Comparison of ENCODE assay signal across 18 cellular contexts in the genomic region with DNA sequence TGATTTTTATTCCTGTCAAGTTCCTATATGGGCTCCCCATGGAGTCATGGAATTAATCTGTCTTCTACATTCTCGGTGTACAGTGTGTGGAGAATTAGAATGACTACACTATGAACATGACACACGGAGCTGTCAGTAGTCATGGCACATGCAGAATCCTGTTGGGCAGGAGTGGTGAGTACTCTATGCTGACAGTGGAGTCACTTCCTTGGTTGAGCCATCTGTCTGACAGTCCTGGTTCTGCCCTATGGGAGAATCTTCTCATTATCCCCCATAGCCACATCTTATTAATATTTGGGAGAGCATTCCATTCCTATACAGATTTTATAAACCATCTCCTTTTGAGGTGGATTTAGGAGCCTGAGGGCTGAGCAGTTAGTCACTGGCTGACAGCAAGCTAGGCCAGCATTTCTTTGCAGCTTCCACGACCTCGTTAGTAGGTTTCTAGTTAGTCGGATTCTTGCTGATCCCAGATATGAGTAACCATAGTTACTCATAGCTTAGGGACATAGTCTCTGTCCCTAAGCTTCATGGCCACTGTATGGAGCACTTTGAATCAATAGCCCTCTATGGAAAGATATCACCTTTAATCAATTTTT.
A peak's percentile ranks its signal among the peaks of the same experiment; 100 is the strongest.
DNase-seq lines count a peak whose midpoint lies in the region; ATAC-seq, FAIRE-seq and TF ChIP-seq lines count a peak whose summit lies in the region.
"Had no signal": no experiment of that assay in that cellular context is flagged by ENCODE, and none has a peak within 500 bp of the region (broad histone marks: within the 10 kb centered on the region; RNA-seq: fewer than 3 reads in every experiment).

No MANE protein-coding gene starts in this region.

- FAIRE-seq in astrocyte (lab: Jason Lieb, UNC) = peak; percentile 73
- FAIRE-seq in keratinocyte (lab: Jason Lieb, UNC) = peak; percentile 98
- FAIRE-seq: A204.1 had no signal

- H3K27ac Mint-ChIP-seq in astrocyte (ENCODE audit: unreplicated experiment) = no peak overlapping the region
- H3K27ac Mint-ChIP-seq: CD14-positive monocyte, H9 had no signal

- H3K27me3 Mint-ChIP-seq in astrocyte (ENCODE audit: low read depth, unreplicated experiment) = no peaks in the 10 kb centered on the region

- H3K9ac ChIP-seq in astrocyte (ENCODE audit: low read length) (no peak overlapping the region), keratinocyte (ENCODE audit: control insufficient read depth, extremely low read depth, insufficient read depth, low read length) (no peak overlapping the region)

- H4K20me1 ChIP-seq in astrocyte (ENCODE audit: insufficient read depth, low read length) (no peaks in the 10 kb centered on the region), keratinocyte (ENCODE audit: control insufficient read depth, extremely low read depth, insufficient read depth, low read length) (no peaks in the 10 kb centered on the region)

- H3K9me3 ChIP-seq in astrocyte (ENCODE audit: insufficient read depth, low read depth, low read length) (no peaks in the 10 kb centered on the region), keratinocyte (ENCODE audit: control insufficient read depth, low read depth, low read length) (no peaks in the 10 kb centered on the region)

- H2AFZ ChIP-seq in astrocyte (ENCODE audit: low read depth, low read length) = no peak overlapping the region
- no peak overlapping the region for H2AFZ ChIP-seq in keratinocyte (ENCODE audit: control insufficient read depth, low read length)

- no peak overlapping the region for H3K27ac ChIP-seq in astrocyte (ENCODE audit: low read depth, low read length)
- no peak overlapping the region for H3K27ac ChIP-seq in keratinocyte (ENCODE audit: control insufficient read depth, insufficient read depth, low read length)
- H3K27ac ChIP-seq: HL-60 had no signal

- no peaks in the 10 kb centered on the region for H3K9me1 ChIP-seq in keratinocyte (ENCODE audit: control insufficient read depth, extremely low read depth, insufficient read depth, low read length)

- dilution Hi-C loops in keratinocyte (cut with MboI; ENCODE audit: extremely low pct_ligation_motif_present, low sequenced_read_pairs) = no loop called here

- H3K4me1 ChIP-seq in astrocyte (ENCODE audit: insufficient read depth, low read length) (no peaks in the 10 kb centered on the region), keratinocyte (ENCODE audit: control insufficient read depth, extremely low read depth, insufficient read depth, low read length) (peaks cover 23% of the 10 kb centered on the region)

- H3K9me3 Mint-ChIP-seq in astrocyte (ENCODE audit: unreplicated experiment) = no peaks in the 10 kb centered on the region

- H3K4me2 ChIP-seq in astrocyte (ENCODE audit: low read length) (no peak overlapping the region), keratinocyte (ENCODE audit: control insufficient read depth, extremely low read depth, insufficient read depth, low read depth, low read length) (peak overlapping the region; percentile 1)

- H3K4me3 ChIP-seq in astrocyte (ENCODE audit: insufficient read depth, low read depth, low read length) = no peak overlapping the region
- no peak overlapping the region for H3K4me3 ChIP-seq in keratinocyte (ENCODE audit: control insufficient read depth in 2 of 3, extremely low read depth in 1 of 3, insufficient read depth in 2 of 3, low read depth in 1 of 3, low read length in 3 of 3)

- no peaks in the 10 kb centered on the region for H3K79me2 ChIP-seq in astrocyte (ENCODE audit: insufficient read depth, low read length)
- no peaks in the 10 kb centered on the region for H3K79me2 ChIP-seq in keratinocyte (ENCODE audit: control insufficient read depth, insufficient read depth, low read length)

- no peak overlapping the region for H3K4me3 Mint-ChIP-seq in astrocyte (ENCODE audit: unreplicated experiment)
- H3K4me3 Mint-ChIP-seq: CD14-positive monocyte had no signal

- H3K27me3 ChIP-seq in astrocyte (ENCODE audit: insufficient read depth, low read length) (no peaks in the 10 kb centered on the region), keratinocyte (ENCODE audit: control insufficient read depth, extremely low read depth, insufficient read depth, low read length) (no peaks in the 10 kb centered on the region)

- TF ChIP-seq CTCF in astrocyte (IDR thresholded peaks at IDR 0.05; ENCODE audit: insufficient read depth, low read depth, low read length) = no peak
- TF ChIP-seq CTCF in keratinocyte (optimal IDR thresholded peaks at IDR 0.05 in 1 of 3, IDR thresholded peaks at IDR 0.05 in 1 of 3, conservative IDR thresholded peaks at IDR 0.05 in 1 of 3; ENCODE audit: extremely low read depth in 1 of 3, insufficient read depth in 2 of 3, low read length in 3 of 3) = no peak

- no peaks in the 10 kb centered on the region for H3K36me3 Mint-ChIP-seq in astrocyte (ENCODE audit: low read depth, unreplicated experiment)
- H3K36me3 Mint-ChIP-seq: CD14-positive monocyte had no signal

- ATAC-seq in HG02970 (IDR thresholded peaks at IDR 0.05; ENCODE audit: low FRiP score, unreplicated experiment) (no peak), HG03025 (IDR thresholded peaks at IDR 0.05; ENCODE audit: low FRiP score, unreplicated experiment) (no peak)

- no peaks in the 10 kb centered on the region for H3K36me3 ChIP-seq in astrocyte (ENCODE audit: insufficient read depth, low read length)
- H3K36me3 ChIP-seq in keratinocyte (ENCODE audit: control insufficient read depth in 2 of 2, extremely low read depth in 1 of 2, insufficient read depth in 2 of 2, low read length in 2 of 2) = no peaks in the 10 kb centered on the region

- H3K4me1 Mint-ChIP-seq in astrocyte (ENCODE audit: low read depth, unreplicated experiment) = peaks cover 18% of the 10 kb centered on the region
- H3K4me1 Mint-ChIP-seq: CD14-positive monocyte had no signal

- DNase-seq in AG20443 (ENCODE audit: low spot score) (peak; percentile 57), M059J (ENCODE audit: low read depth) (peak; percentile 48), astrocyte (ENCODE audit: low read depth) (no peak), keratinocyte (ENCODE audit: low read depth, low spot score) (peak; percentile 45), hepatic stellate cell (ENCODE audit: low spot score) (no peak), T-helper 1 cell (no peak)
- DNase-seq: H9, MV-4-11, NCI-H1436, NCI-H2029, NCI-H2171, NCI-H446, NCI-H69 had no signal

Comparison
In these comparisons a context has a peak if more than half of its experiments do, and no peak if none do; other contexts are left out.
1. DNase-seq: peak in AG20443 (single experiment), M059J (single experiment) and keratinocyte (single experiment); none in astrocyte (single experiment), hepatic stellate cell (single experiment) and T-helper 1 cell (0 of 5).